Comparison of ENCODE assay signal across 1 cellular context in genomic region chr12:68804654-68805591, GRCh38.
A peak's percentile ranks its signal among the peaks of the same experiment; 100 is the strongest.
TF ChIP-seq lines count a peak whose summit lies in the region.

No MANE protein-coding gene starts in this region.

TF ChIP-seq in GM23338, 12 proteins besides CTCF, POLR2A, EP300 and RAD21 (continued from another document):
- TF ChIP-seq ZNF462 (CRISPR knock-in tag; IDR thresholded peaks at IDR 0.05), result 0 out of 2 replicates have a peak, but pooled peaks have one; percentile 3
